In the genomic region with DNA sequence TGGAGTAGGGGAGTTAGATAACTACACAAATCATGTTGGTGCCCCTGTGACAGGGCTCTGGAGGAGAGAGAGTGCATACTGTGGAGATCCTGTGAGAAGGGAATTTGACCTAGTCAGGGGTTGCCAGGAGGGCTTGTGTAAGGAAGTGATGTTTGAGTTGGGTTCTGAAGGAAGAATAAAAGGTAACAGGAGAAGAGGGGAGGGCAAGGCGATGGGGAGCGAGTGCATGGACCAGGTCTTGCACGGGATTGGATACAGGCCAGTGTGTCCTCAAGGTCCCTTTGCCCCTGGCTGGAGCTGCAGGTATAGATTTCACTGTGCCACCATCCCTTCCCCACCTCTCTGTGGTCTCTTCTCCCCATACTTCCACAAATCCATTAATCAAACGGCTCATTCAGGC, we compare ENCODE assay signal across 1 cellular context.
TF ChIP-seq lines count a peak whose summit lies in the region.

No MANE protein-coding gene starts in this region.

TF ChIP-seq in WTC11, 78 proteins besides CTCF, POLR2A, EP300 and RAD21:
- TF ChIP-seq AR (CRISPR knock-in tag; IDR thresholded peaks at IDR 0.05) (no peak), SOX15 (CRISPR knock-in tag; IDR thresholded peaks at IDR 0.05) (no peak), TCF7 (CRISPR knock-in tag; IDR thresholded peaks at IDR 0.05; ENCODE audit: low read depth) (no peak), ESRRA (CRISPR knock-in tag; IDR thresholded peaks at IDR 0.05; ENCODE audit: borderline replicate concordance) (no peak), FOXJ3 (CRISPR knock-in tag; IDR thresholded peaks at IDR 0.05; ENCODE audit: borderline replicate concordance) (no peak), SMAD3 (CRISPR knock-in tag; IDR thresholded peaks at IDR 0.05; ENCODE audit: borderline replicate concordance) (no peak), GABPB1 (CRISPR knock-in tag; IDR thresholded peaks at IDR 0.05) (no peak), CDX4 (CRISPR knock-in tag; IDR thresholded peaks at IDR 0.05; ENCODE audit: borderline replicate concordance) (no peak)
- TF ChIP-seq, protein P1, sequence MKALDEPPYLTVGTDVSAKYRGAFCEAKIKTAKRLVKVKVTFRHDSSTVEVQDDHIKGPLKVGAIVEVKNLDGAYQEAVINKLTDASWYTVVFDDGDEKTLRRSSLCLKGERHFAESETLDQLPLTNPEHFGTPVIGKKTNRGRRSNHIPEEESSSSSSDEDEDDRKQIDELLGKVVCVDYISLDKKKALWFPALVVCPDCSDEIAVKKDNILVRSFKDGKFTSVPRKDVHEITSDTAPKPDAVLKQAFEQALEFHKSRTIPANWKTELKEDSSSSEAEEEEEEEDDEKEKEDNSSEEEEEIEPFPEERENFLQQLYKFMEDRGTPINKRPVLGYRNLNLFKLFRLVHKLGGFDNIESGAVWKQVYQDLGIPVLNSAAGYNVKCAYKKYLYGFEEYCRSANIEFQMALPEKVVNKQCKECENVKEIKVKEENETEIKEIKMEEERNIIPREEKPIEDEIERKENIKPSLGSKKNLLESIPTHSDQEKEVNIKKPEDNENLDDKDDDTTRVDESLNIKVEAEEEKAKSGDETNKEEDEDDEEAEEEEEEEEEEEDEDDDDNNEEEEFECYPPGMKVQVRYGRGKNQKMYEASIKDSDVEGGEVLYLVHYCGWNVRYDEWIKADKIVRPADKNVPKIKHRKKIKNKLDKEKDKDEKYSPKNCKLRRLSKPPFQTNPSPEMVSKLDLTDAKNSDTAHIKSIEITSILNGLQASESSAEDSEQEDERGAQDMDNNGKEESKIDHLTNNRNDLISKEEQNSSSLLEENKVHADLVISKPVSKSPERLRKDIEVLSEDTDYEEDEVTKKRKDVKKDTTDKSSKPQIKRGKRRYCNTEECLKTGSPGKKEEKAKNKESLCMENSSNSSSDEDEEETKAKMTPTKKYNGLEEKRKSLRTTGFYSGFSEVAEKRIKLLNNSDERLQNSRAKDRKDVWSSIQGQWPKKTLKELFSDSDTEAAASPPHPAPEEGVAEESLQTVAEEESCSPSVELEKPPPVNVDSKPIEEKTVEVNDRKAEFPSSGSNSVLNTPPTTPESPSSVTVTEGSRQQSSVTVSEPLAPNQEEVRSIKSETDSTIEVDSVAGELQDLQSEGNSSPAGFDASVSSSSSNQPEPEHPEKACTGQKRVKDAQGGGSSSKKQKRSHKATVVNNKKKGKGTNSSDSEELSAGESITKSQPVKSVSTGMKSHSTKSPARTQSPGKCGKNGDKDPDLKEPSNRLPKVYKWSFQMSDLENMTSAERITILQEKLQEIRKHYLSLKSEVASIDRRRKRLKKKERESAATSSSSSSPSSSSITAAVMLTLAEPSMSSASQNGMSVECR (CRISPR knock-in tag; IDR thresholded peaks at IDR 0.05; ENCODE audit: borderline replicate concordance) = no peak
- TF ChIP-seq, protein P2, sequence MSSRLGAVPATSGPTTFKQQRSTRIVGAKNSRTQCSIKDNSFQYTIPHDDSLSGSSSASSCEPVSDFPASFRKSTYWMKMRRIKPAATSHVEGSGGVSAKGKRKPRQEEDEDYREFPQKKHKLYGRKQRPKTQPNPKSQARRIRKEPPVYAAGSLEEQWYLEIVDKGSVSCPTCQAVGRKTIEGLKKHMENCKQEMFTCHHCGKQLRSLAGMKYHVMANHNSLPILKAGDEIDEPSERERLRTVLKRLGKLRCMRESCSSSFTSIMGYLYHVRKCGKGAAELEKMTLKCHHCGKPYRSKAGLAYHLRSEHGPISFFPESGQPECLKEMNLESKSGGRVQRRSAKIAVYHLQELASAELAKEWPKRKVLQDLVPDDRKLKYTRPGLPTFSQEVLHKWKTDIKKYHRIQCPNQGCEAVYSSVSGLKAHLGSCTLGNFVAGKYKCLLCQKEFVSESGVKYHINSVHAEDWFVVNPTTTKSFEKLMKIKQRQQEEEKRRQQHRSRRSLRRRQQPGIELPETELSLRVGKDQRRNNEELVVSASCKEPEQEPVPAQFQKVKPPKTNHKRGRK (CRISPR knock-in tag; IDR thresholded peaks at IDR 0.05; ENCODE audit: borderline replicate concordance) = no peak
- TF ChIP-seq, protein P3, sequence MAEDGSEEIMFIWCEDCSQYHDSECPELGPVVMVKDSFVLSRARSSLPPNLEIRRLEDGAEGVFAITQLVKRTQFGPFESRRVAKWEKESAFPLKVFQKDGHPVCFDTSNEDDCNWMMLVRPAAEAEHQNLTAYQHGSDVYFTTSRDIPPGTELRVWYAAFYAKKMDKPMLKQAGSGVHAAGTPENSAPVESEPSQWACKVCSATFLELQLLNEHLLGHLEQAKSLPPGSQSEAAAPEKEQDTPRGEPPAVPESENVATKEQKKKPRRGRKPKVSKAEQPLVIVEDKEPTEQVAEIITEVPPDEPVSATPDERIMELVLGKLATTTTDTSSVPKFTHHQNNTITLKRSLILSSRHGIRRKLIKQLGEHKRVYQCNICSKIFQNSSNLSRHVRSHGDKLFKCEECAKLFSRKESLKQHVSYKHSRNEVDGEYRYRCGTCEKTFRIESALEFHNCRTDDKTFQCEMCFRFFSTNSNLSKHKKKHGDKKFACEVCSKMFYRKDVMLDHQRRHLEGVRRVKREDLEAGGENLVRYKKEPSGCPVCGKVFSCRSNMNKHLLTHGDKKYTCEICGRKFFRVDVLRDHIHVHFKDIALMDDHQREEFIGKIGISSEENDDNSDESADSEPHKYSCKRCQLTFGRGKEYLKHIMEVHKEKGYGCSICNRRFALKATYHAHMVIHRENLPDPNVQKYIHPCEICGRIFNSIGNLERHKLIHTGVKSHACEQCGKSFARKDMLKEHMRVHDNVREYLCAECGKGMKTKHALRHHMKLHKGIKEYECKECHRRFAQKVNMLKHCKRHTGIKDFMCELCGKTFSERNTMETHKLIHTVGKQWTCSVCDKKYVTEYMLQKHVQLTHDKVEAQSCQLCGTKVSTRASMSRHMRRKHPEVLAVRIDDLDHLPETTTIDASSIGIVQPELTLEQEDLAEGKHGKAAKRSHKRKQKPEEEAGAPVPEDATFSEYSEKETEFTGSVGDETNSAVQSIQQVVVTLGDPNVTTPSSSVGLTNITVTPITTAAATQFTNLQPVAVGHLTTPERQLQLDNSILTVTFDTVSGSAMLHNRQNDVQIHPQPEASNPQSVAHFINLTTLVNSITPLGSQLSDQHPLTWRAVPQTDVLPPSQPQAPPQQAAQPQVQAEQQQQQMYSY (CRISPR knock-in tag; IDR thresholded peaks at IDR 0.05) = no peak
